Comparison of ENCODE assay signal across 8 cellular contexts in the genomic region with DNA sequence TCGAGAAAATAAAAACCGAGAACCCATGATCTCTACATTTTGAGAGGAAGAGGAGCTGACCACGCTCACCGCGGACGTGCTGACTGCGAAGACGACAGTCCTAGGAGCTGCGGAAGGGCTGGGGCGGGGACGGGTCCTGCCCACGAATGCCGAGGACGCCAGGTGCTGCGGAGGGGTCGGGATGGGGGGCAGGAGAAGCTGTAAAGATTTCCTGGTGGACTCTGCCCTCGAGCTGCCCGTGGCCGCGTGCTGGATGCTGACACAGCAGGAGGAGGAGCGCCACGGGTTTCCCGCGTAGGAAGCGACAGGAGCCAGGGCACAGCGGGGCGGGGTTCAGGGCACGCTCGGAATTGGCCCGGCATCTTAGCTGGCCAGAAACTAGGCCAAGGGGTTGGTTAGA. TPM values are rescaled to one million over a fixed set of nuclear protein-coding genes. Genes with fewer than 3 reads are reported as not detected.
DNase-seq lines count a peak whose midpoint lies in the region; ATAC-seq and TF ChIP-seq lines count a peak whose summit lies in the region.

No MANE protein-coding gene starts in this region.

- H3K4me3 ChIP-seq in fibroblast of lung (replicated peaks in 1 of 4; ENCODE audit: control extremely low read depth in 1 of 4, insufficient read depth in 1 of 4, low read depth in 3 of 4, low read length in 4 of 4) (peak overlapping the region in 1 of 4 experiments; percentile 54), sigmoid colon (peak overlapping the region; percentile 66 to 75 (median 72))

- H2AFZ ChIP-seq in fibroblast of lung (ENCODE audit: low read length) = no peak overlapping the region

- H3K4me1 ChIP-seq in fibroblast of lung (ENCODE audit: control insufficient read depth, extremely low read depth, insufficient read depth, low read length) (no peaks in the 10 kb centered on the region), sigmoid colon (peaks cover 0 to 6% (median 5%) of the 10 kb centered on the region in 4 donors)

- H3K36me3 ChIP-seq in fibroblast of lung (ENCODE audit: control insufficient read depth, insufficient read depth, low read length) = peaks cover 1% of the 10 kb centered on the region
- peaks cover 0 to 12% (median 2%) of the 10 kb centered on the region in 4 donors for H3K36me3 ChIP-seq in sigmoid colon

- WGBS in sigmoid colon, 2 donors = 38 to 45% methylated on average over 30 of the region's 30 CpGs

- H3K36me3 Mint-ChIP-seq in activated CD4-positive, alpha-beta memory T cell treated with anti-CD3 and anti-CD28 coated beads, Interleukin-2, amount 10 ng/mL, durations not matched to agents 7 days and 5 days (ENCODE audit: low read depth) = peaks cover 44% of the 10 kb centered on the region

- no peaks in the 10 kb centered on the region for H3K27me3 Mint-ChIP-seq in activated CD4-positive, alpha-beta memory T cell treated with anti-CD3 and anti-CD28 coated beads, Interleukin-2, amount 10 ng/mL, durations not matched to agents 7 days and 5 days

- no peaks in the 10 kb centered on the region for H3K79me2 ChIP-seq in fibroblast of lung (ENCODE audit: control insufficient read depth, insufficient read depth, low read length)

- H3K9me3 Mint-ChIP-seq in activated CD4-positive, alpha-beta memory T cell treated with anti-CD3 and anti-CD28 coated beads, Interleukin-2, amount 10 ng/mL, durations not matched to agents 7 days and 5 days = peaks cover 26% of the 10 kb centered on the region

- peak overlapping the region; percentile 76 for H3K4me3 Mint-ChIP-seq in activated CD4-positive, alpha-beta memory T cell treated with anti-CD3 and anti-CD28 coated beads, Interleukin-2, amount 10 ng/mL, durations not matched to agents 7 days and 5 days

- H3K9me3 ChIP-seq in fibroblast of lung (ENCODE audit: control insufficient read depth, insufficient read depth, low read depth, low read length) (no peaks in the 10 kb centered on the region), sigmoid colon (no peaks in the 10 kb centered on the region)

- H3K9ac ChIP-seq in fibroblast of lung (ENCODE audit: insufficient read depth, low read length) = no peak overlapping the region

- DNase-seq in ELF-1 (ENCODE audit: low read depth, low spot score) = peak; percentile 11
- DNase-seq in activated CD4-positive, alpha-beta memory T cell treated with anti-CD3 and anti-CD28 coated beads, Interleukin-2, amount 10 ng/mL, durations not matched to agents 7 days and 5 days = peak; percentile 18
- DNase-seq in fibroblast of lung (ENCODE audit: low read depth in 2 of 2) = no peak
- DNase-seq in sigmoid colon = peak; percentile 67
- DNase-seq in effector CD4-positive, alpha-beta T cell = no peak
- DNase-seq in GM19238 (ENCODE audit: insufficient read length, low spot score) = no peak

- CTCF ChIA-PET in activated CD4-positive, alpha-beta memory T cell treated with anti-CD3 and anti-CD28 coated beads, Interleukin-2, amount 10 ng/mL, durations not matched to agents 7 days and 5 days (lab: Charles Lee) = no interaction called here

- peaks cover 21% of the 10 kb centered on the region for H3K4me1 Mint-ChIP-seq in activated CD4-positive, alpha-beta memory T cell treated with anti-CD3 and anti-CD28 coated beads, Interleukin-2, amount 10 ng/mL, durations not matched to agents 7 days and 5 days

- no peak overlapping the region for H3K27ac ChIP-seq in fibroblast of lung (ENCODE audit: insufficient read depth, low read length)
- peak overlapping the region; percentile 85 to 89 (median 87) for H3K27ac ChIP-seq in sigmoid colon

- ATAC-seq in GM18858 (IDR thresholded peaks at IDR 0.05; ENCODE audit: unreplicated experiment) = no peak
- ATAC-seq in GM18873 (IDR thresholded peaks at IDR 0.05; ENCODE audit: low FRiP score, unreplicated experiment) = no peak

- intact Hi-C loops in sigmoid colon (cut with DNase I) = loop anchor here (1.0 to 10.0 kb wide), 4 partner anchors 21 to 707 kb away; partner anchors contain the start of genes RMP24, ZNF24 and ZNF397

- TF ChIP-seq EP300 in sigmoid colon (IDR thresholded peaks at IDR 0.05) = no peak

- POLR2A ChIA-PET in activated CD4-positive, alpha-beta memory T cell treated with anti-CD3 and anti-CD28 coated beads, Interleukin-2, amount 10 ng/mL, durations not matched to agents 7 days and 5 days (lab: Charles Lee) = interaction anchor here (0.8 to 3.2 kb wide), 4 partner anchors 21 to 77 kb away, joined by 3 to 27 read pairs (median 4); partner anchors contain the start of gene ZSCAN30

- H3K27me3 ChIP-seq in fibroblast of lung (ENCODE audit: control insufficient read depth, insufficient read depth, low read length) = no peaks in the 10 kb centered on the region
- H3K27me3 ChIP-seq in sigmoid colon = no peaks in the 10 kb centered on the region

- TF ChIP-seq CTCF in fibroblast of lung (conservative IDR thresholded peaks at IDR 0.05 in 1 of 2, IDR thresholded peaks at IDR 0.05 in 1 of 2; ENCODE audit: low read depth in 1 of 2, low read length in 2 of 2) = no peak
- TF ChIP-seq CTCF in sigmoid colon (IDR thresholded peaks at IDR 0.05) = no peak

- no peak for TF ChIP-seq POLR2A in sigmoid colon (IDR thresholded peaks at IDR 0.05)

- no peaks in the 10 kb centered on the region for H4K20me1 ChIP-seq in fibroblast of lung (ENCODE audit: control insufficient read depth, extremely low read depth, insufficient read depth, low read length)

- H3K4me2 ChIP-seq in fibroblast of lung (ENCODE audit: extremely low read depth, insufficient read depth, low read length) = peak overlapping the region; percentile 35

- H3K27ac Mint-ChIP-seq in activated CD4-positive, alpha-beta memory T cell treated with anti-CD3 and anti-CD28 coated beads, Interleukin-2, amount 10 ng/mL, durations not matched to agents 7 days and 5 days = no peak overlapping the region

RNA-seq across cellular contexts. Expression of gene ZSCAN30, which starts 22.2 kb away (rescaled TPM):
- total RNA-seq in activated CD4-positive, alpha-beta memory T cell treated with anti-CD3 and anti-CD28 coated beads, Interleukin-2, amount 10 ng/mL, durations not matched to agents 7 days and 5 days = 10 to 100 TPM; 14.6 to 19.2 TPM
- 13.4 and 29.2 TPM in 2 replicates for total RNA-seq in fibroblast of lung
- polyA plus RNA-seq in fibroblast of lung = 10.2 and 12.9 TPM in 2 replicates
- 9.0 and 11.9 TPM in 2 replicates for polyA plus RNA-seq in fibroblast of lung (2012)
- polyA minus RNA-seq in fibroblast of lung (ENCODE audit: low replicate concordance) = 6.4 and 12.4 TPM in 2 replicates
- total RNA-seq in sigmoid colon = 10 to 100 TPM; 12.5 to 25.8 (median 18.6) TPM
- polyA plus RNA-seq in sigmoid colon = 1 to 10 TPM; 2.5 to 7.5 (median 4.2) TPM

RNA-seq across cellular contexts. Expression of gene ZNF397, which starts 27.0 kb away (rescaled TPM):
- total RNA-seq in activated CD4-positive, alpha-beta memory T cell treated with anti-CD3 and anti-CD28 coated beads, Interleukin-2, amount 10 ng/mL, durations not matched to agents 7 days and 5 days = 10 to 100 TPM; 14.4 to 16.1 TPM
- total RNA-seq in fibroblast of lung (19.5 and 23.8 TPM in 2 replicates), sigmoid colon (10 to 100 TPM; 25.5 to 33.2 (median 31.5) TPM)
- polyA plus RNA-seq in fibroblast of lung (7.0 and 7.8 TPM in 2 replicates), sigmoid colon (10 to 100 TPM in 1 of 3 donors, 1 to 10 TPM in 2; 7.8 to 14.7 (median 8.3) TPM)
- 8.7 and 8.9 TPM in 2 replicates for polyA plus RNA-seq in fibroblast of lung (2012)
- polyA minus RNA-seq in fibroblast of lung (ENCODE audit: low replicate concordance) = 0.82 and 10.6 TPM in 2 replicates

Comparison
In these comparisons a context has a peak if more than half of its experiments do, and no peak if none do; other contexts are left out.
1. DNase-seq: peak in ELF-1 (single experiment), activated CD4-positive, alpha-beta memory T cell treated with anti-CD3 and anti-CD28 coated beads, Interleukin-2, amount 10 ng/mL, durations not matched to agents 7 days and 5 days (single experiment) and sigmoid colon (single experiment); none in fibroblast of lung (0 of 2), effector CD4-positive, alpha-beta T cell (single experiment) and GM19238 (single experiment).